Comparison of ENCODE assay signal across 15 cellular contexts in genomic region chr15:40438712-40439111, GRCh38. TPM values are rescaled to one million over a fixed set of nuclear protein-coding genes. Genes with fewer than 3 reads are reported as not detected.
DNase-seq lines count a peak whose midpoint lies in the region; TF ChIP-seq lines count a peak whose summit lies in the region.
"Had no signal": no experiment of that assay in that cellular context is flagged by ENCODE, and none has a peak within 500 bp of the region (broad histone marks: within the 10 kb centered on the region; RNA-seq: fewer than 3 reads in every experiment).

No MANE protein-coding gene starts in this region.

- H3K27me3 Mint-ChIP-seq in CD8-positive, alpha-beta memory T cell, result peaks cover 11 to 15% of the 10 kb centered on the region in 2 donors
- H3K27me3 Mint-ChIP-seq in endodermal cell (ENCODE audit: insufficient read depth) (peaks cover 37% of the 10 kb centered on the region), neural progenitor cell (ENCODE audit: insufficient read depth, low read depth) (peaks cover 66% of the 10 kb centered on the region)
- H3K27me3 Mint-ChIP-seq in activated T-helper 2 cell treated with anti-CD3 and anti-CD28 coated beads, Interferon-gamma antibody, Interleukin-2, Interleukin-4, amounts not matched to agents 10 μg/mL and 5 μg/mL and 100 μg/mL, durations not matched to agents 14 hours and 24 hours and 36 hours (ENCODE audit: low read depth), result peaks cover 66% of the 10 kb centered on the region

- 49% methylated on average over 12 of the region's 12 CpGs; no CpG with 5 or more reads in 1 of the 2 experiments for WGBS in endodermal cell (ENCODE audit: insufficient coverage in 1 of 2, insufficient read length in 1 of 2), 2 experiments

- POLR2A ChIA-PET in CD8-positive, alpha-beta memory T cell (lab: Charles Lee), result no interaction called here
- POLR2A ChIA-PET in PC-9 (lab: Charles Lee; ENCODE audit: unreplicated experiment), result no interaction called here

- peaks cover 0 to 7% (median under 1%) of the 10 kb centered on the region in 3 donors for H3K36me3 Mint-ChIP-seq in CD8-positive, alpha-beta memory T cell
- H3K36me3 Mint-ChIP-seq in endodermal cell (ENCODE audit: low read depth) (no peaks in the 10 kb centered on the region), neural progenitor cell (no peaks in the 10 kb centered on the region)
- peaks cover 11% of the 10 kb centered on the region for H3K36me3 Mint-ChIP-seq in activated T-helper 2 cell treated with anti-CD3 and anti-CD28 coated beads, Interferon-gamma antibody, Interleukin-2, Interleukin-4, amounts not matched to agents 10 μg/mL and 5 μg/mL and 100 μg/mL, durations not matched to agents 14 hours and 24 hours and 36 hours (ENCODE audit: low read depth)

- H3K79me2 ChIP-seq in PC-9 (ENCODE audit: low read depth), result peaks cover 16% of the 10 kb centered on the region
- H3K79me2 ChIP-seq in neural progenitor cell (ENCODE audit: low read depth), result peaks cover 25% of the 10 kb centered on the region

- DNase-seq in CD8-positive, alpha-beta memory T cell, result no peak
- DNase-seq in PC-9 (no peak), endodermal cell (peak; percentile 68), neural progenitor cell (ENCODE audit: low spot score) (no peak), EL (no peak), hypothalamus (lab: John Stamatoyannopoulos, UW) (no peak)
- no peak for DNase-seq in stimulated activated CD4-positive, alpha-beta T cell treated with anti-CD3 and anti-CD28 coated beads, Interleukin-4, amount 100 ng/mL, for 4 hours
- DNase-seq in activated T-helper 2 cell treated with anti-CD3 and anti-CD28 coated beads, Interferon-gamma antibody, Interleukin-2, Interleukin-4, amounts not matched to agents 10 μg/mL and 5 μg/mL and 100 μg/mL, durations not matched to agents 14 hours and 24 hours and 36 hours (ENCODE audit: low spot score), result no peak
- DNase-seq: activated CD8-positive, alpha-beta T cell treated with anti-CD3 and anti-CD28 coated beads, Interleukin-2, amount 10 ng/mL, durations not matched to agents 7 days and 5 days; activated naive CD8-positive, alpha-beta T cell treated with anti-CD3 and anti-CD28 coated beads, Interleukin-2, amount 50 U/mL, for 24 hours; effector memory CD8-positive, alpha-beta T cell; HCEC 1CT; NCI-H1694; T-helper 2 cell had no signal

- H3K9ac ChIP-seq in endodermal cell (ENCODE audit: extremely low read depth, low read length, poor library complexity, severe bottlenecking) (no peak overlapping the region), neural progenitor cell (no peak overlapping the region)

- H3K4me3 Mint-ChIP-seq in CD8-positive, alpha-beta memory T cell, result peak overlapping the region in 6 of 7 donors; percentile 6 to 95 (median 50)
- H3K4me3 Mint-ChIP-seq in endodermal cell (peak overlapping the region; percentile 85), neural progenitor cell (peak overlapping the region; percentile 62)
- no peak overlapping the region for H3K4me3 Mint-ChIP-seq in activated T-helper 2 cell treated with anti-CD3 and anti-CD28 coated beads, Interferon-gamma antibody, Interleukin-2, Interleukin-4, amounts not matched to agents 10 μg/mL and 5 μg/mL and 100 μg/mL, durations not matched to agents 14 hours and 24 hours and 36 hours (ENCODE audit: low read depth)
- H3K4me3 Mint-ChIP-seq: activated CD8-positive, alpha-beta T cell treated with anti-CD3 and anti-CD28 coated beads, Interleukin-2, amount 10 ng/mL, durations not matched to agents 7 days and 5 days had no signal

- H3K27ac Mint-ChIP-seq in CD8-positive, alpha-beta memory T cell, result no peak overlapping the region
- H3K27ac Mint-ChIP-seq in endodermal cell, result no peak overlapping the region
- H3K27ac Mint-ChIP-seq in neural progenitor cell, result no peak overlapping the region
- H3K27ac Mint-ChIP-seq in activated T-helper 2 cell treated with anti-CD3 and anti-CD28 coated beads, Interferon-gamma antibody, Interleukin-2, Interleukin-4, amounts not matched to agents 10 μg/mL and 5 μg/mL and 100 μg/mL, durations not matched to agents 14 hours and 24 hours and 36 hours, result no peak overlapping the region
- H3K27ac Mint-ChIP-seq: activated CD8-positive, alpha-beta T cell treated with anti-CD3 and anti-CD28 coated beads, Interleukin-2, amount 10 ng/mL, durations not matched to agents 7 days and 5 days; activated naive CD8-positive, alpha-beta T cell treated with anti-CD3 and anti-CD28 coated beads, Interleukin-2, amount 50 U/mL, for 24 hours had no signal

- CTCF ChIA-PET in CD8-positive, alpha-beta memory T cell (lab: Charles Lee), result interaction anchor here (0.8 kb wide), 1 partner anchor 8 kb away, joined by 5 read pairs; no protein-coding TSS in a partner anchor
- CTCF ChIA-PET in PC-9 (lab: Charles Lee), result no interaction called here

- peaks cover 46 to 62% (median 51%) of the 10 kb centered on the region in 3 donors for H3K4me1 Mint-ChIP-seq in CD8-positive, alpha-beta memory T cell
- H3K4me1 Mint-ChIP-seq in endodermal cell (peaks cover 47% of the 10 kb centered on the region), neural progenitor cell (peaks cover 47% of the 10 kb centered on the region)
- peaks cover 30% of the 10 kb centered on the region for H3K4me1 Mint-ChIP-seq in activated T-helper 2 cell treated with anti-CD3 and anti-CD28 coated beads, Interferon-gamma antibody, Interleukin-2, Interleukin-4, amounts not matched to agents 10 μg/mL and 5 μg/mL and 100 μg/mL, durations not matched to agents 14 hours and 24 hours and 36 hours (ENCODE audit: low read depth)

- no peak overlapping the region for H3K4me3 ChIP-seq in CD8-positive, alpha-beta memory T cell (ENCODE audit: low read length)
- H3K4me3 ChIP-seq in PC-9 (peak overlapping the region; percentile 66; the same call in 1 of the 2 replicates), endodermal cell (ENCODE audit: low read length) (no peak overlapping the region), neural progenitor cell (no peak overlapping the region)
- H3K4me3 ChIP-seq: thoracic aorta had no signal

- no peak overlapping the region for H2AFZ ChIP-seq in PC-9
- H2AFZ ChIP-seq in neural progenitor cell (replicated peaks), result no peak overlapping the region

- peak overlapping the region; percentile 66 for H3K27ac ChIP-seq in CD8-positive, alpha-beta memory T cell (ENCODE audit: low read depth, low read length)
- H3K27ac ChIP-seq in PC-9, result no peak overlapping the region
- H3K27ac ChIP-seq in endodermal cell (ENCODE audit: low read depth, low read length), result no peak overlapping the region
- H3K27ac ChIP-seq in neural progenitor cell, result no peak overlapping the region
- H3K27ac ChIP-seq: thoracic aorta had no signal

- peaks cover 43% of the 10 kb centered on the region for H3K4me1 ChIP-seq in CD8-positive, alpha-beta memory T cell (ENCODE audit: insufficient read depth, low read length)
- H3K4me1 ChIP-seq in PC-9 (replicated peaks; ENCODE audit: insufficient read depth) (peaks cover 9% of the 10 kb centered on the region; the same call in 1 of the 2 replicates), endodermal cell (ENCODE audit: control insufficient read depth, insufficient read depth, low read length) (peaks cover 10% of the 10 kb centered on the region), neural progenitor cell (peaks cover 42% of the 10 kb centered on the region)

- H3K4me2 ChIP-seq in PC-9, result peak overlapping the region; percentile 88
- H3K4me2 ChIP-seq in neural progenitor cell, result peak overlapping the region; percentile 93

- H3K9me3 ChIP-seq in CD8-positive, alpha-beta memory T cell (ENCODE audit: low read length), result no peaks in the 10 kb centered on the region
- H3K9me3 ChIP-seq in PC-9 (ENCODE audit: insufficient read depth, low read depth) (no peaks in the 10 kb centered on the region), endodermal cell (ENCODE audit: control insufficient read depth, low read length) (no peaks in the 10 kb centered on the region), neural progenitor cell (ENCODE audit: low read depth) (no peaks in the 10 kb centered on the region)
- H3K9me3 ChIP-seq: thoracic aorta had no signal

- H3F3A ChIP-seq in PC-9 (ENCODE audit: insufficient read depth, low read depth), result peaks cover 6% of the 10 kb centered on the region; the same call in 1 of the 2 replicates
- H3F3A ChIP-seq in neural progenitor cell (ENCODE audit: low read depth), result peaks cover 31% of the 10 kb centered on the region

- intact Hi-C loops in PC-9 (cut with micrococcal nuclease; ENCODE audit: unreplicated experiment), result no loop called here
- intact Hi-C loops in activated T-helper 2 cell treated with anti-CD3 and anti-CD28 coated beads, Interferon-gamma antibody, Interleukin-2, Interleukin-4, amounts not matched to agents 10 μg/mL and 5 μg/mL and 100 μg/mL, durations not matched to agents 14 hours and 24 hours and 36 hours (cut with micrococcal nuclease), result no loop called here

- peaks cover 6% of the 10 kb centered on the region for H3K27me3 ChIP-seq in CD8-positive, alpha-beta memory T cell (ENCODE audit: insufficient read depth, low read length, poor library complexity, severe bottlenecking)
- H3K27me3 ChIP-seq in PC-9 (ENCODE audit: insufficient read depth, low read depth) (no peaks in the 10 kb centered on the region), endodermal cell (ENCODE audit: control insufficient read depth, insufficient read depth, low read length, poor library complexity, severe bottlenecking) (peaks cover 48% of the 10 kb centered on the region), neural progenitor cell (peaks cover 62% of the 10 kb centered on the region)

- H4K20me1 ChIP-seq in PC-9 (ENCODE audit: insufficient read depth) (peaks cover 6% of the 10 kb centered on the region), neural progenitor cell (ENCODE audit: low read depth) (peaks cover 21% of the 10 kb centered on the region)

- no peaks in the 10 kb centered on the region for H3K9me2 ChIP-seq in PC-9 (ENCODE audit: insufficient read depth)

- peaks cover 0 to 3% (median 0%) of the 10 kb centered on the region in 5 donors for H3K9me3 Mint-ChIP-seq in CD8-positive, alpha-beta memory T cell
- H3K9me3 Mint-ChIP-seq in endodermal cell, result no peaks in the 10 kb centered on the region
- H3K9me3 Mint-ChIP-seq in neural progenitor cell, result no peaks in the 10 kb centered on the region
- no peaks in the 10 kb centered on the region for H3K9me3 Mint-ChIP-seq in activated T-helper 2 cell treated with anti-CD3 and anti-CD28 coated beads, Interferon-gamma antibody, Interleukin-2, Interleukin-4, amounts not matched to agents 10 μg/mL and 5 μg/mL and 100 μg/mL, durations not matched to agents 14 hours and 24 hours and 36 hours
- H3K9me3 Mint-ChIP-seq: activated naive CD8-positive, alpha-beta T cell treated with anti-CD3 and anti-CD28 coated beads, Interleukin-2, amount 50 U/mL, for 24 hours; effector memory CD8-positive, alpha-beta T cell had no signal

- H3K36me3 ChIP-seq in CD8-positive, alpha-beta memory T cell (ENCODE audit: insufficient read depth, low read length), result no peaks in the 10 kb centered on the region
- H3K36me3 ChIP-seq in PC-9 (ENCODE audit: low read depth) (no peaks in the 10 kb centered on the region), endodermal cell (ENCODE audit: control insufficient read depth, insufficient read depth, low read length) (no peaks in the 10 kb centered on the region), neural progenitor cell (no peaks in the 10 kb centered on the region)
- H3K36me3 ChIP-seq: thoracic aorta had no signal

- no TSS peak for BruUV-seq in PC-9 (replicated peaks; lab: Mats Ljungman, UMichigan)

- TF ChIP-seq CTCF in PC-9 (conservative IDR thresholded peaks at IDR 0.05) (no peak), endodermal cell (conservative IDR thresholded peaks at IDR 0.05) (no peak), neural progenitor cell (IDR thresholded peaks at IDR 0.05) (no peak)

RNA-seq across cellular contexts. Expression of gene BAHD1, which starts 2.0 kb away (rescaled TPM):
- total RNA-seq in CD8-positive, alpha-beta memory T cell, result 10 to 100 TPM; 23.6 to 24.9 TPM
- polyA plus RNA-seq in CD8-positive, alpha-beta memory T cell, result 4.1 TPM
- total RNA-seq in PC-9 (2021), result 17.3 and 19.1 TPM in 2 replicates
- total RNA-seq in endodermal cell, result 10 to 100 TPM; 23.5 to 30.1 TPM
- polyA plus RNA-seq in endodermal cell (2013, experiment 1 of 2), result 20.3 TPM
- polyA plus RNA-seq in endodermal cell (2013, experiment 2 of 2), result 20.1 TPM
- total RNA-seq in neural progenitor cell (ENCODE audit: low replicate concordance), result 5.8 and 13.7 TPM in 2 replicates
- 26.5 and 26.7 TPM in 2 replicates for total RNA-seq in activated T-helper 2 cell treated with anti-CD3 and anti-CD28 coated beads, Interferon-gamma antibody, Interleukin-2, Interleukin-4, amounts not matched to agents 10 μg/mL and 5 μg/mL and 100 μg/mL, durations not matched to agents 14 hours and 24 hours and 36 hours

RNA-seq across cellular contexts. Expression of gene CHST14, which starts 32.1 kb away (rescaled TPM):
- total RNA-seq in CD8-positive, alpha-beta memory T cell, result 10 to 100 TPM; 13.1 to 13.3 TPM
- polyA plus RNA-seq in CD8-positive, alpha-beta memory T cell, result 1.7 TPM
- total RNA-seq in PC-9 (2021), result 30.6 and 34.3 TPM in 2 replicates
- total RNA-seq in endodermal cell, result 10 to 100 TPM; 33.7 to 43.0 TPM
- 28.5 TPM for polyA plus RNA-seq in endodermal cell (2013, experiment 1 of 2)
- 27.1 TPM for polyA plus RNA-seq in endodermal cell (2013, experiment 2 of 2)
- total RNA-seq in neural progenitor cell (ENCODE audit: low replicate concordance), result 11.9 and 17.5 TPM in 2 replicates
- total RNA-seq in activated T-helper 2 cell treated with anti-CD3 and anti-CD28 coated beads, Interferon-gamma antibody, Interleukin-2, Interleukin-4, amounts not matched to agents 10 μg/mL and 5 μg/mL and 100 μg/mL, durations not matched to agents 14 hours and 24 hours and 36 hours, result 11.8 and 12.2 TPM in 2 replicates

RNA-seq across cellular contexts. Expression of gene IVD, which starts 33.1 kb away (rescaled TPM):
- total RNA-seq in CD8-positive, alpha-beta memory T cell, result 10 to 100 TPM; 68.5 to 80.1 TPM
- polyA plus RNA-seq in CD8-positive, alpha-beta memory T cell, result 56.0 TPM
- 82.5 and 83.7 TPM in 2 replicates for total RNA-seq in PC-9 (2021)
- 10 to 100 TPM; 90.6 to 98.7 TPM for total RNA-seq in endodermal cell
- polyA plus RNA-seq in endodermal cell (2013, experiment 1 of 2), result 63.5 TPM
- polyA plus RNA-seq in endodermal cell (2013, experiment 2 of 2), result 51.7 TPM
- total RNA-seq in neural progenitor cell (ENCODE audit: low replicate concordance), result 18.0 and 38.4 TPM in 2 replicates
- total RNA-seq in activated T-helper 2 cell treated with anti-CD3 and anti-CD28 coated beads, Interferon-gamma antibody, Interleukin-2, Interleukin-4, amounts not matched to agents 10 μg/mL and 5 μg/mL and 100 μg/mL, durations not matched to agents 14 hours and 24 hours and 36 hours, result 75.2 and 79.4 TPM in 2 replicates

RNA-seq across cellular contexts. Expression of gene KNSTRN, which starts 56.2 kb away (rescaled TPM):
- 10 to 100 TPM; 42.8 to 49.9 TPM for total RNA-seq in CD8-positive, alpha-beta memory T cell
- 3.6 TPM for polyA plus RNA-seq in CD8-positive, alpha-beta memory T cell
- total RNA-seq in PC-9 (2021), result 85.2 and 95.6 TPM in 2 replicates
- total RNA-seq in endodermal cell, result 10 to 100 TPM; 57.6 to 92.4 TPM
- polyA plus RNA-seq in endodermal cell (2013, experiment 1 of 2), result 80.7 TPM
- polyA plus RNA-seq in endodermal cell (2013, experiment 2 of 2), result 81.0 TPM
- total RNA-seq in neural progenitor cell (ENCODE audit: low replicate concordance), result 129 and 152 TPM in 2 replicates
- 48.1 and 49.9 TPM in 2 replicates for total RNA-seq in activated T-helper 2 cell treated with anti-CD3 and anti-CD28 coated beads, Interferon-gamma antibody, Interleukin-2, Interleukin-4, amounts not matched to agents 10 μg/mL and 5 μg/mL and 100 μg/mL, durations not matched to agents 14 hours and 24 hours and 36 hours
